ENCODE assay signal across 8 cellular contexts in genomic region chr3:141368925-141369794, GRCh38. TPM values are rescaled to one million over a fixed set of nuclear protein-coding genes. Genes with fewer than 3 reads are reported as not detected.
A peak's percentile ranks its signal among the peaks of the same experiment; 100 is the strongest.
DNase-seq lines count a peak whose midpoint lies in the region; ATAC-seq and TF ChIP-seq lines count a peak whose summit lies in the region.

No MANE protein-coding gene starts in this region.

- ATAC-seq in foreskin keratinocyte = no peak
- ATAC-seq in HG02610 (IDR thresholded peaks at IDR 0.05; ENCODE audit: unreplicated experiment) = no peak

- H3K9me3 ChIP-seq in HEK293 (ENCODE audit: control insufficient read depth, insufficient read depth, low read depth, low read length) = no peaks in the 10 kb centered on the region
- H3K9me3 ChIP-seq in spleen = no peaks in the 10 kb centered on the region

- POLR2A ChIA-PET in HEK293 (lab: Yijun Ruan, JAX) = interaction anchor here (1.0 kb wide), 1 partner anchor 57 kb away, joined by 4 read pairs; no protein-coding TSS in a partner anchor

- no peaks in the 10 kb centered on the region for H3K27me3 ChIP-seq in foreskin keratinocyte
- no peaks in the 10 kb centered on the region for H3K27me3 ChIP-seq in spleen (replicated peaks in 1 of 7)

- intact Hi-C loops in spleen (cut with DNase I; ENCODE audit: low total_unique reads) = no loop called here

- TF ChIP-seq POLR2A in spleen (IDR thresholded peaks at IDR 0.05) = peak in 1 of 3 donors; percentile 10

- 83 to 93% (median 91%) methylated on average over 15 of the region's 15 CpGs for WGBS in spleen, 5 donors

- TF ChIP-seq CTCF in HEK293 (tag by site-specific recombination; IDR thresholded peaks at IDR 0.05) (no peak), WI38 (IDR thresholded peaks at IDR 0.05; ENCODE audit: low read depth, low read length) (no peak), foreskin keratinocyte (conservative IDR thresholded peaks at IDR 0.05) (no peak), spleen (IDR thresholded peaks at IDR 0.05 in 8 of 11, conservative IDR thresholded peaks at IDR 0.05 in 3 of 11) (no peak)

- H3K27ac ChIP-seq in HEK293 (ENCODE audit: extremely low read depth, low read depth, low read length) (no peak overlapping the region), foreskin keratinocyte (peak overlapping the region; percentile 84), spleen (peak overlapping the region; percentile 16 to 81 (median 74))

- DNase-seq in foreskin keratinocyte = peak in 1 of 2 donors; percentile 43
- no peak for DNase-seq in spleen
- DNase-seq in NCI-H82 treated with DMSO at 0.1 percent for 48 hours (lab: John Stamatoyannopoulos, UW; ENCODE audit: unreplicated experiment) = no peak
- DNase-seq in NCI-H345 treated with DMSO at 0.1 percent for 48 hours (lab: John Stamatoyannopoulos, UW; ENCODE audit: unreplicated experiment) = no peak
- DNase-seq in NK-92 (lab: John Stamatoyannopoulos, UW; ENCODE audit: unreplicated experiment) = no peak

- H3K4me3 ChIP-seq in HEK293 (ENCODE audit: low read depth, low read length) (peak overlapping the region; percentile 22), WI38 (ENCODE audit: low read depth, low read length) (peak overlapping the region; percentile 57), spleen (peak overlapping the region in 2 of 8 donors; percentile 2 to 42)

- H3K4me1 ChIP-seq in HEK293 (ENCODE audit: control insufficient read depth, insufficient read depth, low read length) (no peaks in the 10 kb centered on the region), foreskin keratinocyte (peaks cover 40% of the 10 kb centered on the region), spleen (peaks cover 0 to 31% (median 11%) of the 10 kb centered on the region in 6 donors)

- peaks cover 0 to 3% of the 10 kb centered on the region in 2 experiments; a peak in 1 of 3 replicates for H3K36me3 ChIP-seq in HEK293 (ENCODE audit: control insufficient read depth in 2 of 2, insufficient read depth in 1 of 2, low read length in 2 of 2)
- H3K36me3 ChIP-seq in spleen = no peaks in the 10 kb centered on the region

- CTCF ChIA-PET in HEK293 (lab: Yijun Ruan, JAX) = interaction anchor here (0.7 to 2.6 kb wide), 5 partner anchors 9 to 85 kb away, joined by 3 to 7 read pairs (median 4); no protein-coding TSS in a partner anchor

TF ChIP-seq in HEK293, 187 proteins besides CTCF, POLR2A, EP300 and RAD21:
- no peak for TF ChIP-seq ZNF530 (tag by site-specific recombination; IDR thresholded peaks at IDR 0.05; ENCODE audit: low read depth)
- TF ChIP-seq KLF9 (tag by site-specific recombination; IDR thresholded peaks at IDR 0.05; ENCODE audit: low read depth) = no peak
- TF ChIP-seq ZNF146 (tag by site-specific recombination; IDR thresholded peaks at IDR 0.05) = no peak
- TF ChIP-seq REPIN1 (tag by site-specific recombination; IDR thresholded peaks at IDR 0.05; ENCODE audit: low read depth) = no peak
- no peak for TF ChIP-seq ZNF518A (tag by site-specific recombination; conservative IDR thresholded peaks at IDR 0.05; ENCODE audit: low read depth)
- TF ChIP-seq ZNF707 (tag by site-specific recombination; IDR thresholded peaks at IDR 0.05) = no peak
- TF ChIP-seq ZNF10 (tag by site-specific recombination; IDR thresholded peaks at IDR 0.05) = no peak
- TF ChIP-seq ZBTB11 (tag by site-specific recombination; conservative IDR thresholded peaks at IDR 0.05; ENCODE audit: low read depth) = no peak
- no peak for TF ChIP-seq ZNF529 (tag by site-specific recombination; IDR thresholded peaks at IDR 0.05; ENCODE audit: insufficient replicate concordance)
- no peak for TF ChIP-seq ZNF391 (tag by site-specific recombination; IDR thresholded peaks at IDR 0.05; ENCODE audit: borderline replicate concordance, low read depth)
- TF ChIP-seq MEIS1 (CRISPR knock-in tag; IDR thresholded peaks at IDR 0.05; ENCODE audit: borderline replicate concordance) = no peak

RNA-seq across cellular contexts. Expression of gene ZBTB38, which starts 0.9 kb away (rescaled TPM):
- total RNA-seq in foreskin keratinocyte (58.0 and 59.5 TPM in 2 replicates), spleen (100 to 1,000 TPM in 2 of 7 donors, 10 to 100 TPM in 5; 42.8 to 122 (median 73.7) TPM)
- polyA plus RNA-seq in foreskin keratinocyte (5.0 and 5.8 TPM in 2 replicates), spleen (1 to 10 TPM; 4.8 to 8.4 (median 5.6) TPM)
